ENCODE assay signal across 9 cellular contexts in the genomic region with DNA sequence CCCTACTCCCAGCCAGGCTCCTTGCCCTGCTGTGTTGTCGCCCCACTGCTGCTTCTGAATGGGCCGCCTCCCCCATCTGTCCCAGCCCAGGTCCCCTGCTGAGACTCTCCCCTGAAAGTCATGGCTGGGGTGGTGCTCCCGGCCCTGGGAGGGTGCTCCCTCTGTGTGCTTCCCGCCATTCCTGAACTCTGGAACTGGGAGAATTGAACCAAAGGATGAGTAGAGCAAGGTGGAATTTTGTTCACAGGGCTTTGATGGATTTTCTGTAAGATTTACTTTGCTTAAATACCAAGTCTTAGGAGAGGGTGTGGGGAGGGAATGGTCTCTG. TPM values are rescaled to one million over a fixed set of nuclear protein-coding genes. Genes with fewer than 3 reads are reported as not detected.
DNase-seq lines count a peak whose midpoint lies in the region; ATAC-seq and TF ChIP-seq lines count a peak whose summit lies in the region.
"Had no signal": no experiment of that assay in that cellular context is flagged by ENCODE, and none has a peak within 500 bp of the region (broad histone marks: within the 10 kb centered on the region; RNA-seq: fewer than 3 reads in every experiment).

No MANE protein-coding gene starts in this region.

- no peaks in the 10 kb centered on the region for H3K4me1 ChIP-seq in colonic mucosa
- H3K4me1 ChIP-seq in SK-N-SH (ENCODE audit: control insufficient read depth in 1 of 2, insufficient read depth in 2 of 2, low read depth in 1 of 2, low read length in 1 of 2): no peaks in the 10 kb centered on the region; a peak in 1 of 4 replicates

- no peak for TF ChIP-seq RAD21 in SK-N-SH (IDR thresholded peaks at IDR 0.05; ENCODE audit: low read length)

- no peak overlapping the region for H3K4me2 ChIP-seq in SK-N-SH
- H3K4me2 ChIP-seq: KMS-11 had no signal

- H3K27ac Mint-ChIP-seq in nephron: peak overlapping the region in 2 of 3 experiments; percentile 35 to 41

- H3K4me3 ChIP-seq in BJ (ENCODE audit: low read depth, low read length) (peak overlapping the region; percentile 42), colonic mucosa (peak overlapping the region; percentile 39), SK-N-SH (ENCODE audit: low read depth in 2 of 2, low read length in 1 of 2) (no peak overlapping the region)

- H3K36me3 Mint-ChIP-seq in nephron (ENCODE audit: low read depth): no peaks in the 10 kb centered on the region

- H3K79me2 ChIP-seq in SK-N-SH (ENCODE audit: insufficient read depth): no peaks in the 10 kb centered on the region

- DNase-seq in BJ (ENCODE audit: low read depth) (no peak), colonic mucosa (no peak), NCI-H345 treated with DMSO at 0.1 percent for 48 hours (lab: John Stamatoyannopoulos, UW; ENCODE audit: unreplicated experiment) (no peak), AG08395 (ENCODE audit: low spot score) (no peak), MV-4-11 (lab: John Stamatoyannopoulos, UW) (no peak), SK-N-SH (no peak)

- no peaks in the 10 kb centered on the region for H3K9me3 Mint-ChIP-seq in nephron

- H3K9me3 ChIP-seq in colonic mucosa (no peaks in the 10 kb centered on the region), SK-N-SH (no peaks in the 10 kb centered on the region)

- peak; percentile 9 for ATAC-seq in HG03280 (IDR thresholded peaks at IDR 0.05; ENCODE audit: unreplicated experiment)

- POLR2A ChIA-PET in BJ (lab: Charles Lee) (no interaction called here), SK-N-SH (lab: Yijun Ruan, JAX) (no interaction called here)

- H3K36me3 ChIP-seq in BJ (ENCODE audit: control insufficient read depth, insufficient read depth, low read length) (no peaks in the 10 kb centered on the region; the same call in 1 of the 2 replicates), colonic mucosa (no peaks in the 10 kb centered on the region), SK-N-SH (replicated peaks in 1 of 2; ENCODE audit: control insufficient read depth in 1 of 2, insufficient read depth in 2 of 2, low read length in 1 of 2) (no peaks in the 10 kb centered on the region)

- CTCF ChIA-PET in BJ (lab: Yijun Ruan, JAX) (interaction anchor here (0.6 kb wide), 1 partner anchor 210 kb away, joined by 3 read pairs; no protein-coding TSS in a partner anchor), SK-N-SH (lab: Yijun Ruan, JAX) (interaction anchor here (1.3 kb wide), 1 partner anchor 34 kb away, joined by 4 read pairs; no protein-coding TSS in a partner anchor)

- H3F3A ChIP-seq in SK-N-SH (replicated peaks; ENCODE audit: insufficient read depth): no peaks in the 10 kb centered on the region

- H3K9me2 ChIP-seq in SK-N-SH: no peaks in the 10 kb centered on the region

- TF ChIP-seq CTCF in BJ (IDR thresholded peaks at IDR 0.05; ENCODE audit: insufficient read depth, low read depth, low read length) (no peak), colonic mucosa (IDR thresholded peaks at IDR 0.05) (no peak), nephron (IDR thresholded peaks at IDR 0.05; ENCODE audit: unreplicated experiment in 3 of 3) (no peak), SK-N-SH (IDR thresholded peaks at IDR 0.05) (no peak)

- H4K20me1 ChIP-seq in SK-N-SH (ENCODE audit: insufficient read depth): no peaks in the 10 kb centered on the region

- peaks cover 21% of the 10 kb centered on the region for H3K4me1 Mint-ChIP-seq in nephron

- H3K9ac ChIP-seq in colonic mucosa (ENCODE audit: low read depth in 2 of 2, low read length in 2 of 2) (peak overlapping the region in 1 of 2 donors; percentile 13), SK-N-SH (no peak overlapping the region)
- H3K9ac ChIP-seq: KMS-11 had no signal

- intact Hi-C loops in colonic mucosa (cut with DNase I): no loop called here

- peak overlapping the region; percentile 73 to 78 (median 75) for H3K4me3 Mint-ChIP-seq in nephron

- no peaks in the 10 kb centered on the region for H3K27me3 Mint-ChIP-seq in nephron (ENCODE audit: low read depth)

- TF ChIP-seq EP300 in SK-N-SH (IDR thresholded peaks at IDR 0.05; ENCODE audit: borderline replicate concordance in 1 of 2, low read depth in 1 of 2, low read length in 1 of 2): no peak

- H3K27me3 ChIP-seq in BJ (ENCODE audit: control insufficient read depth, insufficient read depth, low read length) (no peaks in the 10 kb centered on the region), colonic mucosa (no peaks in the 10 kb centered on the region), SK-N-SH (ENCODE audit: insufficient read depth) (no peaks in the 10 kb centered on the region)

- WGBS in SK-N-SH (ENCODE audit: low lambda C conversion rate): no CpG with 5 or more reads among the region's 4 CpGs

- no peak overlapping the region for H2AFZ ChIP-seq in SK-N-SH (ENCODE audit: low read depth)

- H3K27ac ChIP-seq in colonic mucosa (peak overlapping the region; percentile 67), SK-N-SH (ENCODE audit: low read depth in 2 of 2, low read length in 1 of 2) (no peak overlapping the region; a peak in 1 of 4 replicates)
- H3K27ac ChIP-seq: KMS-11 had no signal

TF ChIP-seq in SK-N-SH, 30 proteins besides CTCF, POLR2A, EP300 and RAD21:
- no peak for TF ChIP-seq POLR2AphosphoS5 (IDR thresholded peaks at IDR 0.05; ENCODE audit: low read depth, low read length)
- no peak for TF ChIP-seq RCOR1 (IDR thresholded peaks at IDR 0.05; ENCODE audit: low read length)
- TF ChIP-seq USF2 (IDR thresholded peaks at IDR 0.05; ENCODE audit: borderline replicate concordance, low read depth, low read length): no peak
- TF ChIP-seq TEAD4 (IDR thresholded peaks at IDR 0.05; ENCODE audit: borderline replicate concordance, insufficient read depth): no peak
- no peak for TF ChIP-seq RXRA (IDR thresholded peaks at IDR 0.05; ENCODE audit: borderline replicate concordance, low read depth)
- no peak for TF ChIP-seq EZH2phosphoT487 (IDR thresholded peaks at IDR 0.05; ENCODE audit: borderline replicate concordance, low read depth)
- no peak for TF ChIP-seq MXI1 (IDR thresholded peaks at IDR 0.05; ENCODE audit: low read depth, low read length)

RNA-seq across cellular contexts. Expression of gene APOBEC3G, which starts 0.4 kb away (rescaled TPM):
- polyA plus RNA-seq in BJ (2011; rRNA removed) (7.3 TPM in 2 replicates), SK-N-SH (2012; rRNA removed) (0.11 TPM in 1 of 2 replicates, not detected in the other)
- polyA minus RNA-seq in BJ (2011; rRNA and poly(A)+ RNA removed): 3.1 and 4.5 TPM in 2 replicates
- total RNA-seq in colonic mucosa: 1 to 10 TPM; 2.1 to 3.9 TPM
- polyA plus RNA-seq in SK-N-SH (2012; cell fraction: cytosol; rRNA removed): 0.09 and 0.17 TPM in 2 replicates
- polyA plus RNA-seq in SK-N-SH (2012; cell fraction: nucleus; rRNA removed): 0.08 and 0.10 TPM in 2 replicates

RNA-seq across cellular contexts. Expression of gene APOBEC3H, which starts 19.6 kb away (rescaled TPM):
- polyA plus RNA-seq in BJ (2011; rRNA removed) (0.10 and 0.26 TPM in 2 replicates), SK-N-SH (2012; rRNA removed) (0.18 and 0.49 TPM in 2 replicates)
- not detected in 2 replicates for polyA minus RNA-seq in BJ (2011; rRNA and poly(A)+ RNA removed)
- total RNA-seq in colonic mucosa: under 1 TPM in 1 of 2 donors, not detected in 1; 0.45 TPM
- polyA plus RNA-seq in SK-N-SH (2012; cell fraction: cytosol; rRNA removed): 0.18 and 0.33 TPM in 2 replicates
- polyA plus RNA-seq in SK-N-SH (2012; cell fraction: nucleus; rRNA removed): 0.54 and 0.77 TPM in 2 replicates

RNA-seq across cellular contexts. Expression of gene APOBEC3F, which starts 36.8 kb away (rescaled TPM):
- polyA plus RNA-seq in BJ (2011; rRNA removed) (8.6 and 9.1 TPM in 2 replicates), SK-N-SH (2012; rRNA removed) (3.8 and 4.3 TPM in 2 replicates)
- polyA minus RNA-seq in BJ (2011; rRNA and poly(A)+ RNA removed): 7.7 and 10.0 TPM in 2 replicates
- total RNA-seq in colonic mucosa: 1 to 10 TPM; 7.0 to 7.3 TPM
- polyA plus RNA-seq in SK-N-SH (2012; cell fraction: cytosol; rRNA removed): 3.3 and 4.0 TPM in 2 replicates
- polyA plus RNA-seq in SK-N-SH (2012; cell fraction: nucleus; rRNA removed): 3.0 and 4.9 TPM in 2 replicates

RNA-seq across cellular contexts. Expression of gene APOBEC3D, which starts 56.5 kb away (rescaled TPM):
- polyA plus RNA-seq in BJ (2011; rRNA removed) (0.60 and 0.75 TPM in 2 replicates), SK-N-SH (2012; rRNA removed) (0.21 and 0.37 TPM in 2 replicates)
- polyA minus RNA-seq in BJ (2011; rRNA and poly(A)+ RNA removed): 1.7 and 2.1 TPM in 2 replicates
- 1 to 10 TPM; 6.0 to 7.0 TPM for total RNA-seq in colonic mucosa
- polyA plus RNA-seq in SK-N-SH (2012; cell fraction: cytosol; rRNA removed): 0.06 and 0.14 TPM in 2 replicates
- 0.87 and 0.88 TPM in 2 replicates for polyA plus RNA-seq in SK-N-SH (2012; cell fraction: nucleus; rRNA removed)

Comparison
In these comparisons a context has a peak if more than half of its experiments do, and no peak if none do; other contexts are left out.
1. H3K4me3 ChIP-seq: peak in BJ (single experiment) and colonic mucosa (single experiment); none in SK-N-SH (0 of 2).